Comparison of ENCODE assay signal across 17 cellular contexts in genomic region chr21:26851109-26851944, GRCh38. TPM values are rescaled to one million over a fixed set of nuclear protein-coding genes. Genes with fewer than 3 reads are reported as not detected.
A peak's percentile ranks its signal among the peaks of the same experiment; 100 is the strongest.
DNase-seq lines count a peak whose midpoint lies in the region; ATAC-seq lines count a peak whose summit lies in the region.
"Had no signal": no experiment of that assay in that cellular context is flagged by ENCODE, and none has a peak within 500 bp of the region (broad histone marks: within the 10 kb centered on the region; RNA-seq: fewer than 3 reads in every experiment).

No MANE protein-coding gene starts in this region.

- peak overlapping the region in 1 of 2 experiments; percentile 29 for H2BK12ac ChIP-seq in mesenchymal stem cell (ENCODE audit: low read length in 2 of 2)

- H3K27me3 Mint-ChIP-seq in activated CD4-positive, alpha-beta T cell treated with anti-CD3 and anti-CD28 coated beads, Interleukin-2, amount 10 ng/mL, durations not matched to agents 24 days and 14 days, result peaks cover 22% of the 10 kb centered on the region
- peaks cover 30% of the 10 kb centered on the region for H3K27me3 Mint-ChIP-seq in activated CD4-positive, alpha-beta T cell treated with anti-CD3 and anti-CD28 coated beads for 36 hours
- peaks cover 24% of the 10 kb centered on the region for H3K27me3 Mint-ChIP-seq in activated CD8-positive, alpha-beta T cell treated with anti-CD3 and anti-CD28 coated beads, Interleukin-2, amount 10 ng/mL, durations not matched to agents 7 days and 5 days (ENCODE audit: low read depth)

- H3K14ac ChIP-seq in mesenchymal stem cell (ENCODE audit: low read length in 2 of 2), result peak overlapping the region in 1 of 2 experiments; percentile 71

- no peak for ATAC-seq in activated CD4-positive, alpha-beta T cell treated with anti-CD3 and anti-CD28 coated beads for 36 hours
- ATAC-seq in GM21381 (IDR thresholded peaks at IDR 0.05; ENCODE audit: unreplicated experiment), result no peak
- no peak for ATAC-seq in activated CD8-positive, alpha-beta T cell treated with anti-CD3 and anti-CD28 coated beads, Interleukin-2, amount 10 ng/mL, durations not matched to agents 7 days and 5 days

- no peak overlapping the region for H2BK120ac ChIP-seq in mesenchymal stem cell (ENCODE audit: low read depth, low read length)

- H3K4me1 Mint-ChIP-seq in activated CD4-positive, alpha-beta T cell treated with anti-CD3 and anti-CD28 coated beads, Interleukin-2, amount 10 ng/mL, durations not matched to agents 24 days and 14 days, result peaks cover 9% of the 10 kb centered on the region
- H3K4me1 Mint-ChIP-seq in activated CD4-positive, alpha-beta T cell treated with anti-CD3 and anti-CD28 coated beads for 36 hours, result peaks cover 11% of the 10 kb centered on the region
- peaks cover 9% of the 10 kb centered on the region for H3K4me1 Mint-ChIP-seq in activated CD8-positive, alpha-beta T cell treated with anti-CD3 and anti-CD28 coated beads, Interleukin-2, amount 10 ng/mL, durations not matched to agents 7 days and 5 days (ENCODE audit: low read depth)

- H3K18ac ChIP-seq in mesenchymal stem cell (ENCODE audit: low read depth in 1 of 2, low read length in 2 of 2), result peak overlapping the region in 1 of 2 experiments; percentile 81

- WGBS in mesenchymal stem cell, result 79% methylated on average over 5 of the region's 6 CpGs

- H2BK5ac ChIP-seq in mesenchymal stem cell (ENCODE audit: low read depth, low read length, poor library complexity, severe bottlenecking), result no peak overlapping the region

- no peaks in the 10 kb centered on the region for H3K36me3 ChIP-seq in mesenchymal stem cell (ENCODE audit: control insufficient read depth in 1 of 2, insufficient read depth in 2 of 2, low read depth in 1 of 2, low read length in 2 of 2)
- H3K36me3 ChIP-seq: BLaER1, HAP-1 had no signal

- H3K27ac ChIP-seq in mesenchymal stem cell (ENCODE audit: low read length, poor library complexity, severe bottlenecking), result no peak overlapping the region
- H3K27ac ChIP-seq: 22Rv1, BLaER1 had no signal

- no peaks in the 10 kb centered on the region for H3K9me3 ChIP-seq in mesenchymal stem cell (ENCODE audit: control insufficient read depth, low read length)
- H3K9me3 ChIP-seq: HAP-1 had no signal

- H3K9ac ChIP-seq in mesenchymal stem cell (ENCODE audit: low read length), result no peak overlapping the region
- H3K9ac ChIP-seq: BLaER1 had no signal

- H3K36me3 Mint-ChIP-seq in activated CD4-positive, alpha-beta T cell treated with anti-CD3 and anti-CD28 coated beads, Interleukin-2, amount 10 ng/mL, durations not matched to agents 24 days and 14 days (ENCODE audit: low read depth), result no peaks in the 10 kb centered on the region
- H3K36me3 Mint-ChIP-seq in activated CD4-positive, alpha-beta T cell treated with anti-CD3 and anti-CD28 coated beads for 36 hours (ENCODE audit: low read depth), result no peaks in the 10 kb centered on the region
- no peaks in the 10 kb centered on the region for H3K36me3 Mint-ChIP-seq in activated CD8-positive, alpha-beta T cell treated with anti-CD3 and anti-CD28 coated beads, Interleukin-2, amount 10 ng/mL, durations not matched to agents 7 days and 5 days (ENCODE audit: low read depth)

- H2AK5ac ChIP-seq in mesenchymal stem cell (ENCODE audit: low read length, severe bottlenecking), result peak overlapping the region; percentile 36

- CTCF ChIA-PET in activated CD4-positive, alpha-beta T cell treated with anti-CD3 and anti-CD28 coated beads for 36 hours (lab: Charles Lee), result interaction anchor here (0.9 to 2.2 kb wide), 5 partner anchors 17 to 1595 kb away, joined by 3 to 5 read pairs (median 4); no protein-coding TSS in a partner anchor
- CTCF ChIA-PET in activated CD8-positive, alpha-beta T cell treated with anti-CD3 and anti-CD28 coated beads, Interleukin-2, amount 10 ng/mL, durations not matched to agents 7 days and 5 days (lab: Charles Lee), result interaction anchor here (1.2 kb wide), 1 partner anchor 1894 kb away, joined by 10 read pairs; no protein-coding TSS in a partner anchor

- H2AFZ ChIP-seq in mesenchymal stem cell (ENCODE audit: low read depth, low read length), result peak overlapping the region; percentile 29

- no peak overlapping the region for H2BK15ac ChIP-seq in mesenchymal stem cell (ENCODE audit: low read depth, poor library complexity, severe bottlenecking)

- no peak overlapping the region for H3K4me2 ChIP-seq in mesenchymal stem cell (ENCODE audit: low read length, poor library complexity, severe bottlenecking)
- H3K4me2 ChIP-seq: BLaER1 had no signal

- H4K91ac ChIP-seq in mesenchymal stem cell (ENCODE audit: low read length), result no peak overlapping the region

- peaks cover 1% of the 10 kb centered on the region for H3K4me1 ChIP-seq in mesenchymal stem cell (ENCODE audit: control insufficient read depth, insufficient read depth, low read depth, low read length)
- H3K4me1 ChIP-seq: BLaER1 had no signal

- POLR2A ChIA-PET in activated CD4-positive, alpha-beta T cell treated with anti-CD3 and anti-CD28 coated beads for 36 hours (lab: Charles Lee), result no interaction called here
- POLR2A ChIA-PET in activated CD8-positive, alpha-beta T cell treated with anti-CD3 and anti-CD28 coated beads, Interleukin-2, amount 10 ng/mL, durations not matched to agents 7 days and 5 days (lab: Charles Lee), result no interaction called here

- no peaks in the 10 kb centered on the region for H3K27me3 ChIP-seq in mesenchymal stem cell (ENCODE audit: control insufficient read depth in 1 of 2, insufficient read depth in 1 of 2, low read length in 2 of 2)
- H3K27me3 ChIP-seq: BLaER1 had no signal

- H3K79me1 ChIP-seq in mesenchymal stem cell (replicated peaks; ENCODE audit: low read length, poor library complexity, severe bottlenecking), result no peaks in the 10 kb centered on the region

- H3K27ac Mint-ChIP-seq in activated CD4-positive, alpha-beta T cell treated with anti-CD3 and anti-CD28 coated beads, Interleukin-2, amount 10 ng/mL, durations not matched to agents 24 days and 14 days, result no peak overlapping the region
- no peak overlapping the region for H3K27ac Mint-ChIP-seq in activated CD4-positive, alpha-beta T cell treated with anti-CD3 and anti-CD28 coated beads for 36 hours
- no peak overlapping the region for H3K27ac Mint-ChIP-seq in activated CD8-positive, alpha-beta T cell treated with anti-CD3 and anti-CD28 coated beads, Interleukin-2, amount 10 ng/mL, durations not matched to agents 7 days and 5 days

- H3K4me3 ChIP-seq in mesenchymal stem cell (ENCODE audit: insufficient read depth in 1 of 2, low read depth in 1 of 2, low read length in 2 of 2), result no peak overlapping the region
- H3K4me3 ChIP-seq: BLaER1, HAP-1 had no signal

- no peak overlapping the region for H3K4me3 Mint-ChIP-seq in activated CD4-positive, alpha-beta T cell treated with anti-CD3 and anti-CD28 coated beads, Interleukin-2, amount 10 ng/mL, durations not matched to agents 24 days and 14 days
- no peak overlapping the region for H3K4me3 Mint-ChIP-seq in activated CD4-positive, alpha-beta T cell treated with anti-CD3 and anti-CD28 coated beads for 36 hours
- no peak overlapping the region for H3K4me3 Mint-ChIP-seq in activated CD8-positive, alpha-beta T cell treated with anti-CD3 and anti-CD28 coated beads, Interleukin-2, amount 10 ng/mL, durations not matched to agents 7 days and 5 days

- peak; percentile 37 for DNase-seq in activated CD4-positive, alpha-beta T cell treated with anti-CD3 and anti-CD28 coated beads, Interleukin-2, amount 10 ng/mL, durations not matched to agents 24 days and 14 days
- no peak for DNase-seq in activated CD4-positive, alpha-beta T cell treated with anti-CD3 and anti-CD28 coated beads for 36 hours
- DNase-seq in fibroblast of gingiva (ENCODE audit: low read depth) (peak; percentile 32), mesenchymal stem cell (no peak), superior temporal gyrus (ENCODE audit: extremely low spot score) (peak; percentile 27)
- no peak for DNase-seq in activated CD4-positive, CD25-positive, alpha-beta regulatory T cell (lab: John Stamatoyannopoulos, UW)
- no peak for DNase-seq in activated CD8-positive, alpha-beta T cell treated with anti-CD3 and anti-CD28 coated beads, Interleukin-2, amount 10 ng/mL, durations not matched to agents 7 days and 5 days
- DNase-seq: DMS 273 treated with DMSO at 0.1 percent for 48 hours, KG1, NCI-H1092, NCI-H187 treated with DMSO at 0.1 percent for 48 hours, NCI-H2171, SHP77 treated with DMSO at 0.1 percent for 48 hours had no signal

- H3K9me3 Mint-ChIP-seq in activated CD4-positive, alpha-beta T cell treated with anti-CD3 and anti-CD28 coated beads, Interleukin-2, amount 10 ng/mL, durations not matched to agents 24 days and 14 days, result no peaks in the 10 kb centered on the region
- no peaks in the 10 kb centered on the region for H3K9me3 Mint-ChIP-seq in activated CD4-positive, alpha-beta T cell treated with anti-CD3 and anti-CD28 coated beads for 36 hours (ENCODE audit: low read depth)
- H3K9me3 Mint-ChIP-seq in activated CD8-positive, alpha-beta T cell treated with anti-CD3 and anti-CD28 coated beads, Interleukin-2, amount 10 ng/mL, durations not matched to agents 7 days and 5 days (ENCODE audit: insufficient read depth), result no peaks in the 10 kb centered on the region

- no peak overlapping the region for H3K23ac ChIP-seq in mesenchymal stem cell (ENCODE audit: low read length in 2 of 2)

- intact Hi-C loops in activated CD4-positive, alpha-beta T cell treated with anti-CD3 and anti-CD28 coated beads, Interleukin-2, amount 10 ng/mL, durations not matched to agents 24 days and 14 days (cut with micrococcal nuclease), result loop anchor here (5.0 kb wide), 1 partner anchor 951 kb away; no protein-coding TSS in a partner anchor
- intact Hi-C loops in activated CD4-positive, alpha-beta T cell treated with anti-CD3 and anti-CD28 coated beads for 36 hours (cut with DNase I, micrococcal nuclease), result loop anchor here in 1 of 2 experiments (2.0 to 5.0 kb wide), 2 partner anchors 713 to 1201 kb away; no protein-coding TSS in a partner anchor

- no peak overlapping the region for H3K4ac ChIP-seq in mesenchymal stem cell (ENCODE audit: low read depth in 1 of 2, low read length in 2 of 2)

- H4K8ac ChIP-seq in mesenchymal stem cell (ENCODE audit: low read length), result no peak overlapping the region

RNA-seq across cellular contexts. Expression of gene ADAMTS1, which starts 6.1 kb away (rescaled TPM):
- total RNA-seq in activated CD4-positive, alpha-beta T cell treated with anti-CD3 and anti-CD28 coated beads, Interleukin-2, amount 10 ng/mL, durations not matched to agents 24 days and 14 days, result 0.95 and 1.7 TPM in 2 replicates
- total RNA-seq in activated CD4-positive, alpha-beta T cell treated with anti-CD3 and anti-CD28 coated beads for 36 hours, result not detected
- polyA plus RNA-seq in mesenchymal stem cell (2013, experiment 1 of 2), result 75.4 TPM
- polyA plus RNA-seq in mesenchymal stem cell (2013, experiment 2 of 2), result 67.0 TPM
- total RNA-seq in activated CD8-positive, alpha-beta T cell treated with anti-CD3 and anti-CD28 coated beads, Interleukin-2, amount 10 ng/mL, durations not matched to agents 7 days and 5 days, result 1 to 10 TPM in 1 of 2 experiments, under 1 TPM in 1; 0.99 to 1.4 TPM

Comparison
In these comparisons a context has a peak if more than half of its experiments do, and no peak if none do; other contexts are left out.
1. DNase-seq: peak in activated CD4-positive, alpha-beta T cell treated with anti-CD3 and anti-CD28 coated beads, Interleukin-2, amount 10 ng/mL, durations not matched to agents 24 days and 14 days (single experiment), fibroblast of gingiva (single experiment) and superior temporal gyrus (single experiment); none in activated CD4-positive, alpha-beta T cell treated with anti-CD3 and anti-CD28 coated beads for 36 hours (single experiment), mesenchymal stem cell (single experiment), activated CD4-positive, CD25-positive, alpha-beta regulatory T cell (0 of 4) and activated CD8-positive, alpha-beta T cell treated with anti-CD3 and anti-CD28 coated beads, Interleukin-2, amount 10 ng/mL, durations not matched to agents 7 days and 5 days (single experiment).